In the genomic region with DNA sequence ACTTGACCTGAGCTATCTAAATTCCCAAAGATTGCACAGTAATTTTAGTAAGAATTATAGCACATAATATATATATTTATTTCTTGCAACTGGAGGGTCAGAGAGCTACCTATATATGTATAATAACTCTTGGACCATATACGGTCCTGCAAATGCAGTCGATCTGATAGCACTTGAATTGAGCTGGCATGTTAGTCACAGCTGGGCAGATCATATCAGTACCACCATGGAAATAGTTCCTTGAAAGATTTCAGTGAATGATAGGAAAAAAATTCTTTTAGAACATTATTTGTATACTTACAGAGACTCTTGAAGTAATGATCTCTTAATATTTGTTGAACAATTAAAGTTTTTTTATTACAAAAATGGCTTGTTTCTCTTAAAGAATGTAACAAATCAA, we compare ENCODE assay signal across 16 cellular contexts.
DNase-seq lines count a peak whose midpoint lies in the region; ATAC-seq, FAIRE-seq and TF ChIP-seq lines count a peak whose summit lies in the region.
"Had no signal": no experiment of that assay in that cellular context is flagged by ENCODE, and none has a peak within 500 bp of the region (broad histone marks: within the 10 kb centered on the region; RNA-seq: fewer than 3 reads in every experiment).

No MANE protein-coding gene starts in this region.

- H3K27me3 Mint-ChIP-seq in CD4-positive, alpha-beta T cell, result no peaks in the 10 kb centered on the region
- H3K27me3 Mint-ChIP-seq: CD8-positive, alpha-beta memory T cell had no signal

- H3K9me3 ChIP-seq in heart left ventricle (peaks cover 0 to 14% (median 0%) of the 10 kb centered on the region in 12 donors), GM23248 (ENCODE audit: low read depth) (no peaks in the 10 kb centered on the region), K562 (replicated peaks; ENCODE audit: control insufficient read depth, insufficient read depth, low read depth, low read length) (no peaks in the 10 kb centered on the region), psoas muscle (no peaks in the 10 kb centered on the region)
- no peaks in the 10 kb centered on the region for H3K9me3 ChIP-seq in CD4-positive, alpha-beta T cell (ENCODE audit: control insufficient read depth, low read length)
- H3K9me3 ChIP-seq: Caco-2 had no signal

- no peak for TF ChIP-seq RAD21 in K562 (CRISPR knock-in tag; conservative IDR thresholded peaks at IDR 0.05 in 1 of 2, IDR thresholded peaks at IDR 0.05 in 1 of 2)

- intact Hi-C loops in heart left ventricle (cut with DNase I), result loop anchor here in 3 of 10 donors (10.0 kb wide), 1 partner anchor 107 kb away; a partner anchor contains a TSS
- intact Hi-C loops in Right ventricle myocardium superior (cut with DNase I), result no loop called here
- intact Hi-C loops in K562 (cut with micrococcal nuclease), result no loop called here
- intact Hi-C loops in psoas muscle (cut with DNase I), result loop anchor here (5.0 to 10.0 kb wide), 2 partner anchors 107 to 110 kb away; a partner anchor contains a TSS
- intact Hi-C loops in CD4-positive, alpha-beta T cell (cut with DNase I, micrococcal nuclease), result no loop called here

- peaks cover 60% of the 10 kb centered on the region for H3K36me3 Mint-ChIP-seq in CD4-positive, alpha-beta T cell (ENCODE audit: low read depth)

- H3K27ac Mint-ChIP-seq in CD4-positive, alpha-beta T cell, result no peak overlapping the region
- H3K27ac Mint-ChIP-seq: CD14-positive monocyte, GM23338 had no signal

- no peak for TF ChIP-seq POLR2A in heart left ventricle (IDR thresholded peaks at IDR 0.05)
- TF ChIP-seq POLR2A in K562 (conservative IDR thresholded peaks at IDR 0.05), result no peak

- H3K9ac ChIP-seq in GM23248, result no peak overlapping the region
- no peak overlapping the region for H3K9ac ChIP-seq in K562 (ENCODE audit: insufficient read depth in 1 of 2, low read depth in 2 of 2, low read length in 2 of 2)

- TF ChIP-seq CTCF in heart left ventricle (IDR thresholded peaks at IDR 0.05) (no peak), K562 (IDR thresholded peaks at IDR 0.05 in 2 of 3, conservative IDR thresholded peaks at IDR 0.05 in 1 of 3; ENCODE audit: insufficient read depth in 2 of 3, low read depth in 1 of 3, low read length in 3 of 3) (no peak), psoas muscle (IDR thresholded peaks at IDR 0.05) (no peak)
- TF ChIP-seq CTCF in CD4-positive, alpha-beta T cell (IDR thresholded peaks at IDR 0.05), result no peak

- H3K9me3 Mint-ChIP-seq in CD4-positive, alpha-beta T cell, result no peaks in the 10 kb centered on the region
- H3K9me3 Mint-ChIP-seq: CD14-positive monocyte; CD8-positive, alpha-beta memory T cell; GM23338 had no signal

- ATAC-seq in heart left ventricle (peak in 2 of 4 donors; percentile 38 to 46), Right ventricle myocardium superior (ENCODE audit: poor library complexity) (no peak), K562 (no peak), psoas muscle (peak in 2 of 4 donors; percentile 67 to 74)
- ATAC-seq in CD4-positive, alpha-beta T cell (ENCODE audit: poor library complexity), result no peak
- ATAC-seq: GM12878, GM23338 had no signal

- H3F3A ChIP-seq in GM23248 (ENCODE audit: insufficient read depth), result no peaks in the 10 kb centered on the region

- H3K4me2 ChIP-seq in GM23248 (ENCODE audit: unreplicated experiment) (no peak overlapping the region), K562 (ENCODE audit: insufficient read depth, low read length) (no peak overlapping the region)
- H3K4me2 ChIP-seq: GM23338 had no signal

- H3K79me2 ChIP-seq in GM23248 (ENCODE audit: insufficient read depth) (peaks cover 90% of the 10 kb centered on the region), K562 (ENCODE audit: control insufficient read depth, insufficient read depth, low read length) (peaks cover 90% of the 10 kb centered on the region)

- H3K27ac ChIP-seq in heart left ventricle, result peak overlapping the region in 8 of 12 donors; percentile 18 to 51 (median 46)
- no peak overlapping the region for H3K27ac ChIP-seq in GM23248
- H3K27ac ChIP-seq in K562 (ENCODE audit: extremely low read depth, low read depth, low read length), result no peak overlapping the region
- H3K27ac ChIP-seq in psoas muscle, result peak overlapping the region; percentile 65
- no peak overlapping the region for H3K27ac ChIP-seq in CD4-positive, alpha-beta T cell (ENCODE audit: low read depth, low read length)
- H3K27ac ChIP-seq: 22Rv1 had no signal

- POLR2A ChIA-PET in K562 (lab: Yijun Ruan, JAX), result interaction anchor here (1.4 kb wide), 1 partner anchor 8 kb away, joined by 4 read pairs; no protein-coding TSS in a partner anchor
- POLR2A ChIA-PET in CD4-positive, alpha-beta T cell (lab: Charles Lee), result interaction anchor here (1.2 kb wide), 1 partner anchor 112 kb away, joined by 3 read pairs; a partner anchor contains a TSS

- H3K36me3 ChIP-seq in heart left ventricle, result peaks cover 0 to 8% (median 0%) of the 10 kb centered on the region in 9 donors
- no peaks in the 10 kb centered on the region for H3K36me3 ChIP-seq in GM23248 (ENCODE audit: low read depth)
- H3K36me3 ChIP-seq in K562 (ENCODE audit: control insufficient read depth, insufficient read depth, low read length), result peaks cover 64% of the 10 kb centered on the region
- no peaks in the 10 kb centered on the region for H3K36me3 ChIP-seq in psoas muscle (ENCODE audit: insufficient read depth in 1 of 2, low read depth in 1 of 2)

- H3K4me1 ChIP-seq in heart left ventricle (peaks cover 0 to 42% (median 27%) of the 10 kb centered on the region in 12 donors), GM23248 (ENCODE audit: insufficient read depth) (peaks cover 4% of the 10 kb centered on the region; the same call in 1 of the 2 replicates), K562 (replicated peaks in 1 of 2; ENCODE audit: control insufficient read depth in 2 of 2, insufficient read depth in 2 of 2, low read length in 2 of 2) (peaks cover 0 to 7% of the 10 kb centered on the region in 2 experiments; a peak in 2 of 5 replicates), psoas muscle (peaks cover 24% of the 10 kb centered on the region)

- H3K27me3 ChIP-seq in heart left ventricle, result no peaks in the 10 kb centered on the region
- no peaks in the 10 kb centered on the region for H3K27me3 ChIP-seq in GM23248 (replicated peaks; ENCODE audit: insufficient read depth)
- H3K27me3 ChIP-seq in K562 (ENCODE audit: control insufficient read depth in 2 of 2, insufficient read depth in 2 of 2, low read length in 2 of 2), result no peaks in the 10 kb centered on the region
- H3K27me3 ChIP-seq in psoas muscle (ENCODE audit: insufficient read depth in 3 of 3, low read length in 2 of 3), result no peaks in the 10 kb centered on the region
- H3K27me3 ChIP-seq in CD4-positive, alpha-beta T cell (ENCODE audit: control insufficient read depth, insufficient read depth, low read length), result no peaks in the 10 kb centered on the region

- no TSS peak for BruUV-seq in K562 (replicated peaks; lab: Mats Ljungman, UMichigan)

- no peaks in the 10 kb centered on the region for H4K20me1 ChIP-seq in GM23248 (ENCODE audit: insufficient read depth)
- H4K20me1 ChIP-seq in K562 (replicated peaks; ENCODE audit: control insufficient read depth, insufficient read depth, low read length), result no peaks in the 10 kb centered on the region

- H3K4me3 Mint-ChIP-seq in CD4-positive, alpha-beta T cell, result no peak overlapping the region
- H3K4me3 Mint-ChIP-seq: CD14-positive monocyte; CD8-positive, alpha-beta memory T cell; GM23338 had no signal

- WGBS in heart left ventricle, 4 donors, result 42 to 60% (median 57%) methylated on average over 2 of the region's 2 CpGs
- 68 to 72% methylated on average over 2 of the region's 2 CpGs for WGBS in GM23248 (ENCODE audit: low coverage in 1 of 2, low lambda C conversion rate in 2 of 2, missing lambda C conversion rate in 2 of 2), 2 experiments
- 73% methylated on average over 2 of the region's 2 CpGs for WGBS in K562 (ENCODE audit: insufficient coverage, low coverage, missing lambda C conversion rate)
- 50 to 71% (median 59%) methylated on average over 2 of the region's 2 CpGs for WGBS in psoas muscle, 3 donors

- peaks cover 74% of the 10 kb centered on the region for H3K4me1 Mint-ChIP-seq in CD4-positive, alpha-beta T cell (ENCODE audit: low read depth)
- H3K4me1 Mint-ChIP-seq: GM23338 had no signal

- H3K4me3 ChIP-seq in heart left ventricle, result no peak overlapping the region
- no peak overlapping the region for H3K4me3 ChIP-seq in GM23248
- H3K4me3 ChIP-seq in K562, result no peak overlapping the region
- peak overlapping the region; percentile 16 for H3K4me3 ChIP-seq in psoas muscle
- H3K4me3 ChIP-seq: GM12878, GM23338 had no signal

- in situ Hi-C loops in GM23248 (cut with MboI), result no loop called here
- in situ Hi-C loops in K562 (cut with MboI), result no loop called here

- no peak for DNase-seq in heart left ventricle
- DNase-seq in Right ventricle myocardium superior, result no peak
- peak; percentile 6 for DNase-seq in GM23248
- DNase-seq in K562 (ENCODE audit: extremely low read depth in 1 of 4, low spot score in 3 of 4), result no peak
- no peak for DNase-seq in psoas muscle
- DNase-seq in CD4-positive, alpha-beta T cell, result no peak
- no peak for DNase-seq in DMS79 treated with DMSO at 0.1 percent for 48 hours (lab: John Stamatoyannopoulos, UW)
- DNase-seq in NCI-H82 (lab: John Stamatoyannopoulos, UW), result no peak
- DNase-seq: Caco-2; CD8-positive, alpha-beta memory T cell; H7 had no signal

- no peaks in the 10 kb centered on the region for H3K9me1 ChIP-seq in K562 (ENCODE audit: control insufficient read depth, insufficient read depth, low read length)

- TF ChIP-seq EP300 in K562 (IDR thresholded peaks at IDR 0.05; ENCODE audit: low read length), result no peak

- no peak overlapping the region for H2AFZ ChIP-seq in GM23248
- H2AFZ ChIP-seq in K562 (ENCODE audit: low read depth, low read length), result no peak overlapping the region
- H2AFZ ChIP-seq: GM23338 had no signal

- FAIRE-seq in K562 (lab: Jason Lieb, UNC), result no peak
- FAIRE-seq: GM12878, GM18507 had no signal

- CTCF ChIA-PET in K562 (lab: Yijun Ruan, JAX; ENCODE audit: low intra/inter-chr PET ratio), result no interaction called here
- CTCF ChIA-PET in CD4-positive, alpha-beta T cell (lab: Charles Lee), result no interaction called here

- H3K9me2 ChIP-seq in GM23248 (ENCODE audit: insufficient read depth), result no peaks in the 10 kb centered on the region

TF ChIP-seq in K562, 482 proteins besides CTCF, POLR2A, EP300 and RAD21:
- 0 out of 2 replicates have a peak, but pooled peaks have one; percentile 18 for TF ChIP-seq FOSL1 (tag; conservative IDR thresholded peaks at IDR 0.05)
- TF ChIP-seq ETV6 (IDR thresholded peaks at IDR 0.05; ENCODE audit: borderline replicate concordance in 1 of 2, low read depth in 2 of 2, low read length in 1 of 2), result no peak
- no peak for TF ChIP-seq ETV6 (CRISPR knock-in tag; IDR thresholded peaks at IDR 0.05; ENCODE audit: borderline replicate concordance)

Comparison
In these comparisons a context has a peak if more than half of its experiments do, and no peak if none do; other contexts are left out.
1. H3K27ac ChIP-seq: peak in heart left ventricle (8 of 12) and psoas muscle (single experiment); none in GM23248 (single experiment), K562 (single experiment) and CD4-positive, alpha-beta T cell (single experiment).
2. intact Hi-C loops: an anchor here in psoas muscle (5.0 to 10.0 kb wide); none called in Right ventricle myocardium superior, K562 and CD4-positive, alpha-beta T cell.